In the genomic region with DNA sequence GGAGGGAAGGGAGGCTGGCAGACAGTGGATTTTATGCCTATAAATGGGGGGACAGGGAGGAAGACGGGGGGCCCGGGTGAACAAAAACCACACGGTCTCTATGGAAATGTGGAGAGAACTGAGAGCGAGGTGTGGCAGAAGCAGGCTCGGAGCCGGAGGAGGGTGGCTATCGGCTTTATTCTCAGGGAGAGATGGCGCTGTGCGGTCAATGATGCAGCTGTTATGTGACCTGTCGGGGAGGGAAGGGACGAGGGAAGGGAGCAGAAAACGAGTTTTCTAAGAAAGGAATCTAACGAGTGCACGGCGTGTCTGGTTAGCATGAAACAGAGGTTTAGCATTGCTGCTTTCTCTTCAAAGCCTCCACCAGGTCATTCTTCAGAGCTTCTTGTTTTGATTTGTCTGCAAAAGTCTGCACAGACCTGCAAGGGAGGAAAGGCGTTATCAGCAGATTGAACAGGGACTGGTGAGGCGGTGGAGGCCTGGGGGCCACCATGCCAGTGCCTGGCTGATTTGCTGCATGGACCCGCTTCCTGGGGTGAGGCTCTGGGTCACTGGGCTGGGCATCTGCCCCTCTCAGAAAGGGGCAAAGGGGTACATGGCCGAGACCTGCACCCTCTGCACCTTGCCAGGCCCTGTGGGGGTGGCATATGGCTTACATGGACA, we compare ENCODE assay signal across 2 cellular contexts.
A peak's percentile ranks its signal among the peaks of the same experiment; 100 is the strongest.
TF ChIP-seq lines count a peak whose summit lies in the region.

No MANE protein-coding gene starts in this region.

TF ChIP-seq in HCT116, 20 proteins besides CTCF, POLR2A, EP300 and RAD21:
- no peak for TF ChIP-seq EGR1 (IDR thresholded peaks at IDR 0.05; ENCODE audit: low read depth)
- no peak for TF ChIP-seq CEBPB (IDR thresholded peaks at IDR 0.05; ENCODE audit: low read depth)
- TF ChIP-seq, protein P1, sequence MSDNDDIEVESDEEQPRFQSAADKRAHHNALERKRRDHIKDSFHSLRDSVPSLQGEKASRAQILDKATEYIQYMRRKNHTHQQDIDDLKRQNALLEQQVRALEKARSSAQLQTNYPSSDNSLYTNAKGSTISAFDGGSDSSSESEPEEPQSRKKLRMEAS (IDR thresholded peaks at IDR 0.05), result no peak
- TF ChIP-seq EZH2phosphoT487 (IDR thresholded peaks at IDR 0.05; ENCODE audit: borderline replicate concordance), result no peak
- TF ChIP-seq ZFX (IDR thresholded peaks at IDR 0.05), result no peak
- TF ChIP-seq EZH2 (IDR thresholded peaks at IDR 0.05), result no peak
- TF ChIP-seq ELF1 (IDR thresholded peaks at IDR 0.05; ENCODE audit: borderline replicate concordance, low read depth), result no peak
- TF ChIP-seq CBX3 (IDR thresholded peaks at IDR 0.05; ENCODE audit: low read depth), result no peak
- TF ChIP-seq, protein P2, sequence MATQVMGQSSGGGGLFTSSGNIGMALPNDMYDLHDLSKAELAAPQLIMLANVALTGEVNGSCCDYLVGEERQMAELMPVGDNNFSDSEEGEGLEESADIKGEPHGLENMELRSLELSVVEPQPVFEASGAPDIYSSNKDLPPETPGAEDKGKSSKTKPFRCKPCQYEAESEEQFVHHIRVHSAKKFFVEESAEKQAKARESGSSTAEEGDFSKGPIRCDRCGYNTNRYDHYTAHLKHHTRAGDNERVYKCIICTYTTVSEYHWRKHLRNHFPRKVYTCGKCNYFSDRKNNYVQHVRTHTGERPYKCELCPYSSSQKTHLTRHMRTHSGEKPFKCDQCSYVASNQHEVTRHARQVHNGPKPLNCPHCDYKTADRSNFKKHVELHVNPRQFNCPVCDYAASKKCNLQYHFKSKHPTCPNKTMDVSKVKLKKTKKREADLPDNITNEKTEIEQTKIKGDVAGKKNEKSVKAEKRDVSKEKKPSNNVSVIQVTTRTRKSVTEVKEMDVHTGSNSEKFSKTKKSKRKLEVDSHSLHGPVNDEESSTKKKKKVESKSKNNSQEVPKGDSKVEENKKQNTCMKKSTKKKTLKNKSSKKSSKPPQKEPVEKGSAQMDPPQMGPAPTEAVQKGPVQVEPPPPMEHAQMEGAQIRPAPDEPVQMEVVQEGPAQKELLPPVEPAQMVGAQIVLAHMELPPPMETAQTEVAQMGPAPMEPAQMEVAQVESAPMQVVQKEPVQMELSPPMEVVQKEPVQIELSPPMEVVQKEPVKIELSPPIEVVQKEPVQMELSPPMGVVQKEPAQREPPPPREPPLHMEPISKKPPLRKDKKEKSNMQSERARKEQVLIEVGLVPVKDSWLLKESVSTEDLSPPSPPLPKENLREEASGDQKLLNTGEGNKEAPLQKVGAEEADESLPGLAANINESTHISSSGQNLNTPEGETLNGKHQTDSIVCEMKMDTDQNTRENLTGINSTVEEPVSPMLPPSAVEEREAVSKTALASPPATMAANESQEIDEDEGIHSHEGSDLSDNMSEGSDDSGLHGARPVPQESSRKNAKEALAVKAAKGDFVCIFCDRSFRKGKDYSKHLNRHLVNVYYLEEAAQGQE (IDR thresholded peaks at IDR 0.05; ENCODE audit: low read depth), result no peak
- TF ChIP-seq SP1 (IDR thresholded peaks at IDR 0.05; ENCODE audit: low read depth), result no peak
- no peak for TF ChIP-seq TCF7L2 (IDR thresholded peaks at IDR 0.05; ENCODE audit: borderline replicate concordance, extremely low read depth, insufficient read depth, insufficient read length)
- TF ChIP-seq, protein P3, sequence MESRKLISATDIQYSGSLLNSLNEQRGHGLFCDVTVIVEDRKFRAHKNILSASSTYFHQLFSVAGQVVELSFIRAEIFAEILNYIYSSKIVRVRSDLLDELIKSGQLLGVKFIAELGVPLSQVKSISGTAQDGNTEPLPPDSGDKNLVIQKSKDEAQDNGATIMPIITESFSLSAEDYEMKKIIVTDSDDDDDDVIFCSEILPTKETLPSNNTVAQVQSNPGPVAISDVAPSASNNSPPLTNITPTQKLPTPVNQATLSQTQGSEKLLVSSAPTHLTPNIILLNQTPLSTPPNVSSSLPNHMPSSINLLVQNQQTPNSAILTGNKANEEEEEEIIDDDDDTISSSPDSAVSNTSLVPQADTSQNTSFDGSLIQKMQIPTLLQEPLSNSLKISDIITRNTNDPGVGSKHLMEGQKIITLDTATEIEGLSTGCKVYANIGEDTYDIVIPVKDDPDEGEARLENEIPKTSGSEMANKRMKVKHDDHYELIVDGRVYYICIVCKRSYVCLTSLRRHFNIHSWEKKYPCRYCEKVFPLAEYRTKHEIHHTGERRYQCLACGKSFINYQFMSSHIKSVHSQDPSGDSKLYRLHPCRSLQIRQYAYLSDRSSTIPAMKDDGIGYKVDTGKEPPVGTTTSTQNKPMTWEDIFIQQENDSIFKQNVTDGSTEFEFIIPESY (IDR thresholded peaks at IDR 0.05; ENCODE audit: extremely low read depth, insufficient replicate concordance, low read length), result no peak

TF ChIP-seq in HepG2, 621 proteins besides CTCF, POLR2A, EP300 and RAD21:
- TF ChIP-seq AGO2 (optimal IDR thresholded peaks at IDR 0.05; ENCODE audit: low read depth, low read length) (peak; percentile 26), ZNF746 (CRISPR knock-in tag; IDR thresholded peaks at IDR 0.05) (no peak), RFX1 (IDR thresholded peaks at IDR 0.05) (no peak), PRPF4 (IDR thresholded peaks at IDR 0.05; ENCODE audit: low read depth, low read length, poor library complexity, severe bottlenecking) (peak; percentile 14), KLF12 (CRISPR knock-in tag; IDR thresholded peaks at IDR 0.05; ENCODE audit: borderline replicate concordance) (no peak), SP1 (IDR thresholded peaks at IDR 0.05) (no peak), SP1 (CRISPR knock-in tag; IDR thresholded peaks at IDR 0.05) (no peak), HES4 (CRISPR knock-in tag; IDR thresholded peaks at IDR 0.05; ENCODE audit: borderline replicate concordance) (no peak), ZFP41 (CRISPR knock-in tag; IDR thresholded peaks at IDR 0.05; ENCODE audit: borderline replicate concordance) (no peak), NKX3-1 (CRISPR knock-in tag; IDR thresholded peaks at IDR 0.05) (no peak)
- TF ChIP-seq, protein P4, sequence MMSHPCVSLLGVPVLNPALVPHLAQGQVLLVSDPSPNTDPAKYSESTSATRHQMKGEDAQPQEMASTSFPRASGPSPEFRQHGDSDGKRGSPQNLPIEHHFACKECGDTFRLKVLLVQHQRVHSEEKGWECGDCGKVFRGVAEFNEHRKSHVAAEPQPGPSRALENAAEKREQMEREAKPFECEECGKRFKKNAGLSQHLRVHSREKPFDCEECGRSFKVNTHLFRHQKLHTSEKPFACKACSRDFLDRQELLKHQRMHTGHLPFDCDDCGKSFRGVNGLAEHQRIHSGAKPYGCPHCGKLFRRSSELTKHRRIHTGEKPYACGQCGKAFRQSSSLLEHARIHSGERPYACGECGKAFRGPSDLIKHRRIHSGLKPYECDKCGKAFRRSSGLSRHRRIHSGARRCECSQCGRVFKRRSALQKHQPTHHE (CRISPR knock-in tag; IDR thresholded peaks at IDR 0.05; ENCODE audit: borderline replicate concordance), result no peak
- TF ChIP-seq, protein P5, sequence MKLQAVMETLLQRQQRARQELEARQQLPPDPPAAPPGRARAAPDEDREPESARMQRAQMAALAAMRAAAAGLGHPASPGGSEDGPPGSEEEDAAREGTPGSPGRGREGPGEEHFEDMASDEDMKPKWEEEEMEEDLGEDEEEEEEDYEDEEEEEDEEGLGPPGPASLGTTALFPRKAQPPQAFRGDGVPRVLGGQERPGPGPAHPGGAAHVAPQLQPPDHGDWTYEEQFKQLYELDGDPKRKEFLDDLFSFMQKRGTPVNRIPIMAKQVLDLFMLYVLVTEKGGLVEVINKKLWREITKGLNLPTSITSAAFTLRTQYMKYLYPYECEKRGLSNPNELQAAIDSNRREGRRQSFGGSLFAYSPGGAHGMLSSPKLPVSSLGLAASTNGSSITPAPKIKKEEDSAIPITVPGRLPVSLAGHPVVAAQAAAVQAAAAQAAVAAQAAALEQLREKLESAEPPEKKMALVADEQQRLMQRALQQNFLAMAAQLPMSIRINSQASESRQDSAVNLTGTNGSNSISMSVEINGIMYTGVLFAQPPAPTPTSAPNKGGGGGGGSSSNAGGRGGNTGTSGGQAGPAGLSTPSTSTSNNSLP (IDR thresholded peaks at IDR 0.05; ENCODE audit: low read depth, low read length), result no peak
